Comparison of ENCODE assay signal across 1 cellular context in genomic region chr4:7042697-7043464, GRCh38.
TF ChIP-seq lines count a peak whose summit lies in the region.

A gene with protein sequence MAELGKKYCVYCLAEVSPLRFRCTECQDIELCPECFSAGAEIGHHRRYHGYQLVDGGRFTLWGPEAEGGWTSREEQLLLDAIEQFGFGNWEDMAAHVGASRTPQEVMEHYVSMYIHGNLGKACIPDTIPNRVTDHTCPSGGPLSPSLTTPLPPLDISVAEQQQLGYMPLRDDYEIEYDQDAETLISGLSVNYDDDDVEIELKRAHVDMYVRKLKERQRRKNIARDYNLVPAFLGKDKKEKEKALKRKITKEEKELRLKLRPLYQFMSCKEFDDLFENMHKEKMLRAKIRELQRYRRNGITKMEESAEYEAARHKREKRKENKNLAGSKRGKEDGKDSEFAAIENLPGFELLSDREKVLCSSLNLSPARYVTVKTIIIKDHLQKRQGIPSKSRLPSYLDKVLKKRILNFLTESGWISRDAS (plus strand): TSS chr4:7043372. CDS start chr4:7043580, 208 bp downstream.

TF ChIP-seq in GM23338, 12 proteins besides CTCF, POLR2A, EP300 and RAD21 (continued from another document):
- TF ChIP-seq, protein P1, sequence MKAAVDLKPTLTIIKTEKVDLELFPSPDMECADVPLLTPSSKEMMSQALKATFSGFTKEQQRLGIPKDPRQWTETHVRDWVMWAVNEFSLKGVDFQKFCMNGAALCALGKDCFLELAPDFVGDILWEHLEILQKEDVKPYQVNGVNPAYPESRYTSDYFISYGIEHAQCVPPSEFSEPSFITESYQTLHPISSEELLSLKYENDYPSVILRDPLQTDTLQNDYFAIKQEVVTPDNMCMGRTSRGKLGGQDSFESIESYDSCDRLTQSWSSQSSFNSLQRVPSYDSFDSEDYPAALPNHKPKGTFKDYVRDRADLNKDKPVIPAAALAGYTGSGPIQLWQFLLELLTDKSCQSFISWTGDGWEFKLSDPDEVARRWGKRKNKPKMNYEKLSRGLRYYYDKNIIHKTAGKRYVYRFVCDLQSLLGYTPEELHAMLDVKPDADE (IDR thresholded peaks at IDR 0.05), result no peak
